In the genomic region with DNA sequence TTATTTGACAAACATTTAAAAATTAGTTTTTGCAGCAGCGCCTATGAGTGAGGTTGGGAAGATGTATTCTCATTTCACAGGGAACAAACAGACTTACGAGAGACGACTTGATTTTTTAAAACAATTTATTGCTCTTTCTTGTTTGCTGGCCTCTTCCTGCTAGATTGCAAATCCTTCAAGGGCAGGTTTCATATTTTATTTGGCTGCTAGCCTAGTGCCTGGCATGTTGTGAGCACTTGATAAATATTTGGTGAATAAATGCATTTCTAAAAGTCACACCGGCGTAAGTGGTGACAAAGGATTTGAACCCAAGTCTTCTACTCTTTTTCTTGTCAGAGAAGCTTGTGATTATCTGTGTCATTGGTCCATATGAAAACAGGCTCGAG, we compare ENCODE assay signal across 8 cellular contexts. TPM values are rescaled to one million over a fixed set of nuclear protein-coding genes. Genes with fewer than 3 reads are reported as not detected.
DNase-seq lines count a peak whose midpoint lies in the region; ATAC-seq, FAIRE-seq and TF ChIP-seq lines count a peak whose summit lies in the region.

No MANE protein-coding gene starts in this region.

- CTCF ChIA-PET in SK-N-SH (lab: Yijun Ruan, JAX) = interaction anchor here (0.9 to 1.0 kb wide), 3 partner anchors 9 to 367 kb away, joined by 3 to 8 read pairs (median 4); partner anchors contain the start of gene NOB1

- no peaks in the 10 kb centered on the region for H4K20me1 ChIP-seq in SK-N-SH (ENCODE audit: insufficient read depth)

- H3K4me3 ChIP-seq in SK-N-SH (ENCODE audit: low read depth in 2 of 2, low read length in 1 of 2) (peak overlapping the region in 1 of 2 experiments; percentile 99; a peak in 1 of 4 replicates), kidney (ENCODE audit: low read length in 2 of 2) (peak overlapping the region; percentile 83 to 99), stomach (peak overlapping the region in 3 of 4 donors; percentile 82 to 96 (median 92))

- ATAC-seq in SK-N-SH treated with all-trans-retinoic acid at 6 μM for 48 hours (no peak), HG02973 (IDR thresholded peaks at IDR 0.05; ENCODE audit: unreplicated experiment) (no peak)

- intact Hi-C loops in kidney (cut with DNase I) (no loop called here), stomach (cut with DNase I; ENCODE audit: low total_unique reads) (no loop called here)

- H3K4me1 ChIP-seq in SK-N-SH (ENCODE audit: control insufficient read depth in 1 of 2, insufficient read depth in 2 of 2, low read depth in 1 of 2, low read length in 1 of 2) = no peaks in the 10 kb centered on the region; a peak in 1 of 4 replicates
- peaks cover 7 to 11% of the 10 kb centered on the region in 2 donors for H3K4me1 ChIP-seq in kidney (ENCODE audit: control insufficient read depth in 1 of 2, insufficient read depth in 1 of 2, low read depth in 1 of 2, low read length in 2 of 2)
- H3K4me1 ChIP-seq in stomach = peaks cover 16 to 56% (median 38%) of the 10 kb centered on the region in 4 donors

- H3K4me2 ChIP-seq in SK-N-SH = peak overlapping the region; percentile 59

- no peak for TF ChIP-seq POLR2A in stomach (IDR thresholded peaks at IDR 0.05)

- TF ChIP-seq EP300 in SK-N-SH (IDR thresholded peaks at IDR 0.05; ENCODE audit: borderline replicate concordance in 1 of 2, low read depth in 1 of 2, low read length in 1 of 2) (no peak), stomach (IDR thresholded peaks at IDR 0.05) (no peak)

- H3F3A ChIP-seq in SK-N-SH (replicated peaks; ENCODE audit: insufficient read depth) = peaks cover 2% of the 10 kb centered on the region

- H3K36me3 Mint-ChIP-seq in activated naive CD8-positive, alpha-beta T cell treated with anti-CD3 and anti-CD28 coated beads for 36 hours = peaks cover 7% of the 10 kb centered on the region

- TF ChIP-seq RAD21 in SK-N-SH (IDR thresholded peaks at IDR 0.05; ENCODE audit: low read length) = no peak

- 89% methylated on average over 6 of the region's 6 CpGs for WGBS in SK-N-SH (ENCODE audit: low lambda C conversion rate)
- 18 to 35% (median 28%) methylated on average over 6 of the region's 6 CpGs for WGBS in stomach, 5 donors

- no peak for FAIRE-seq in kidney (lab: Jason Lieb, UNC)

- H3K9me3 ChIP-seq in SK-N-SH = no peaks in the 10 kb centered on the region
- H3K9me3 ChIP-seq in kidney (ENCODE audit: control insufficient read depth in 1 of 2, low read length in 2 of 2) = no peaks in the 10 kb centered on the region
- H3K9me3 ChIP-seq in stomach = no peaks in the 10 kb centered on the region

- POLR2A ChIA-PET in SK-N-SH (lab: Yijun Ruan, JAX) = interaction anchor here (1.0 kb wide), 1 partner anchor 9 kb away, joined by 7 read pairs; the partner anchor contains the start of gene NOB1

- no peaks in the 10 kb centered on the region for H3K9me2 ChIP-seq in SK-N-SH

- H3K4me3 Mint-ChIP-seq in activated naive CD8-positive, alpha-beta T cell treated with anti-CD3 and anti-CD28 coated beads for 36 hours = peak overlapping the region; percentile 93

- peak overlapping the region; percentile 76 for H3K27ac Mint-ChIP-seq in activated naive CD8-positive, alpha-beta T cell treated with anti-CD3 and anti-CD28 coated beads for 36 hours

- H3K9ac ChIP-seq in SK-N-SH = peak overlapping the region; percentile 98; the same call in 1 of the 2 replicates
- H3K9ac ChIP-seq in kidney (ENCODE audit: low read length in 2 of 2) = peak overlapping the region; percentile 67 to 98

- peaks cover 3% of the 10 kb centered on the region for H3K27me3 Mint-ChIP-seq in activated naive CD8-positive, alpha-beta T cell treated with anti-CD3 and anti-CD28 coated beads for 36 hours

- H3K27ac ChIP-seq in SK-N-SH (ENCODE audit: low read depth in 2 of 2, low read length in 1 of 2) (no peak overlapping the region), kidney (ENCODE audit: low read depth in 2 of 2, low read length in 2 of 2) (peak overlapping the region in 1 of 2 donors; percentile 59), stomach (peak overlapping the region; percentile 23 to 97 (median 94))

- H3K4me1 Mint-ChIP-seq in activated naive CD8-positive, alpha-beta T cell treated with anti-CD3 and anti-CD28 coated beads for 36 hours = peaks cover 26% of the 10 kb centered on the region

- H2AFZ ChIP-seq in SK-N-SH (ENCODE audit: low read depth) = no peak overlapping the region

- DNase-seq in SK-N-SH (no peak), kidney (no peak), stomach (no peak), NCI-H524 treated with DMSO at 0.1 percent for 48 hours (lab: John Stamatoyannopoulos, UW) (no peak), NCI-H1048 (lab: John Stamatoyannopoulos, UW) (no peak)
- no peak for DNase-seq in activated naive CD8-positive, alpha-beta T cell treated with anti-CD3 and anti-CD28 coated beads for 36 hours

- H3K36me3 ChIP-seq in SK-N-SH (replicated peaks in 1 of 2; ENCODE audit: control insufficient read depth in 1 of 2, insufficient read depth in 2 of 2, low read length in 1 of 2) = no peaks in the 10 kb centered on the region
- H3K36me3 ChIP-seq in kidney (ENCODE audit: control insufficient read depth in 1 of 2, insufficient read depth in 2 of 2, low read length in 2 of 2) = no peaks in the 10 kb centered on the region
- no peaks in the 10 kb centered on the region for H3K36me3 ChIP-seq in stomach

- TF ChIP-seq CTCF in SK-N-SH (IDR thresholded peaks at IDR 0.05) (no peak), kidney (IDR thresholded peaks at IDR 0.05; ENCODE audit: borderline replicate concordance, extremely low read depth, insufficient read depth) (no peak), stomach (IDR thresholded peaks at IDR 0.05) (no peak)

- peaks cover 53% of the 10 kb centered on the region for H3K79me2 ChIP-seq in SK-N-SH (ENCODE audit: insufficient read depth)

- H3K9me3 Mint-ChIP-seq in activated naive CD8-positive, alpha-beta T cell treated with anti-CD3 and anti-CD28 coated beads for 36 hours = no peaks in the 10 kb centered on the region

- H3K27me3 ChIP-seq in SK-N-SH (ENCODE audit: insufficient read depth) (no peaks in the 10 kb centered on the region), stomach (no peaks in the 10 kb centered on the region)

TF ChIP-seq in SK-N-SH, 30 proteins besides CTCF, POLR2A, EP300 and RAD21:
- TF ChIP-seq GATA2 (CRISPR knock-in tag; IDR thresholded peaks at IDR 0.05) (no peak), IRF3 (IDR thresholded peaks at IDR 0.05; ENCODE audit: low read depth, low read length) (no peak), TAF1 (IDR thresholded peaks at IDR 0.05; ENCODE audit: borderline replicate concordance, low read depth, low read length) (no peak), FOXJ3 (CRISPR knock-in tag; IDR thresholded peaks at IDR 0.05) (no peak)

TF ChIP-seq in SK-N-SH treated with all-trans-retinoic acid at 6 μM for 48 hours, 23 proteins besides CTCF, POLR2A, EP300 and RAD21 (continues in another document):
- TF ChIP-seq SNAI2 (CRISPR knock-in tag; IDR thresholded peaks at IDR 0.05) = no peak
- no peak for TF ChIP-seq ZFP3 (CRISPR knock-in tag; IDR thresholded peaks at IDR 0.05)
- no peak for TF ChIP-seq BACH2 (CRISPR knock-in tag; IDR thresholded peaks at IDR 0.05; ENCODE audit: borderline replicate concordance)
- no peak for TF ChIP-seq ESRRG (CRISPR knock-in tag; IDR thresholded peaks at IDR 0.05)
- TF ChIP-seq, protein P1, sequence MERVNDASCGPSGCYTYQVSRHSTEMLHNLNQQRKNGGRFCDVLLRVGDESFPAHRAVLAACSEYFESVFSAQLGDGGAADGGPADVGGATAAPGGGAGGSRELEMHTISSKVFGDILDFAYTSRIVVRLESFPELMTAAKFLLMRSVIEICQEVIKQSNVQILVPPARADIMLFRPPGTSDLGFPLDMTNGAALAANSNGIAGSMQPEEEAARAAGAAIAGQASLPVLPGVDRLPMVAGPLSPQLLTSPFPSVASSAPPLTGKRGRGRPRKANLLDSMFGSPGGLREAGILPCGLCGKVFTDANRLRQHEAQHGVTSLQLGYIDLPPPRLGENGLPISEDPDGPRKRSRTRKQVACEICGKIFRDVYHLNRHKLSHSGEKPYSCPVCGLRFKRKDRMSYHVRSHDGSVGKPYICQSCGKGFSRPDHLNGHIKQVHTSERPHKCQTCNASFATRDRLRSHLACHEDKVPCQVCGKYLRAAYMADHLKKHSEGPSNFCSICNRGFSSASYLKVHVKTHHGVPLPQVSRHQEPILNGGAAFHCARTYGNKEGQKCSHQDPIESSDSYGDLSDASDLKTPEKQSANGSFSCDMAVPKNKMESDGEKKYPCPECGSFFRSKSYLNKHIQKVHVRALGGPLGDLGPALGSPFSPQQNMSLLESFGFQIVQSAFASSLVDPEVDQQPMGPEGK (CRISPR knock-in tag; IDR thresholded peaks at IDR 0.05; ENCODE audit: borderline replicate concordance) = no peak
- no peak for TF ChIP-seq ARNTL (CRISPR knock-in tag; IDR thresholded peaks at IDR 0.05; ENCODE audit: borderline replicate concordance, low read depth)
- TF ChIP-seq TCF4 (CRISPR knock-in tag; IDR thresholded peaks at IDR 0.05; ENCODE audit: borderline replicate concordance) = no peak

RNA-seq across cellular contexts. Expression of gene WWP2, which starts 1.4 kb away (rescaled TPM):
- polyA plus RNA-seq in SK-N-SH (2012; rRNA removed) (9.2 and 13.3 TPM in 2 replicates), kidney (ENCODE audit: insufficient read depth, low read depth, low replicate concordance) (30.0 TPM), stomach (10 to 100 TPM; 16.0 to 28.9 (median 20.5) TPM)
- polyA plus RNA-seq in SK-N-SH (2012; cell fraction: cytosol; rRNA removed) = 7.6 and 9.0 TPM in 2 replicates
- 24.1 and 30.3 TPM in 2 replicates for polyA plus RNA-seq in SK-N-SH (2012; cell fraction: nucleus; rRNA removed)
- 10 to 100 TPM; 32.1 to 35.3 TPM for total RNA-seq in activated naive CD8-positive, alpha-beta T cell treated with anti-CD3 and anti-CD28 coated beads for 36 hours
- total RNA-seq in kidney (128 TPM), stomach (100 to 1,000 TPM in 1 of 5 donors, 10 to 100 TPM in 4; 34.4 to 442 (median 62.5) TPM)

RNA-seq across cellular contexts. Expression of gene NOB1, which starts 8.8 kb away (rescaled TPM):
- polyA plus RNA-seq in SK-N-SH (2012; rRNA removed) = 79.5 and 86.3 TPM in 2 replicates
- polyA plus RNA-seq in SK-N-SH (2012; cell fraction: cytosol; rRNA removed) = 64.8 and 74.8 TPM in 2 replicates
- polyA plus RNA-seq in SK-N-SH (2012; cell fraction: nucleus; rRNA removed) = 48.5 and 55.5 TPM in 2 replicates
- 100 to 1,000 TPM; 152 to 165 TPM for total RNA-seq in activated naive CD8-positive, alpha-beta T cell treated with anti-CD3 and anti-CD28 coated beads for 36 hours
- 50.4 TPM for total RNA-seq in kidney
- 34.9 TPM for polyA plus RNA-seq in kidney (ENCODE audit: insufficient read depth, low read depth, low replicate concordance)
- total RNA-seq in stomach = 10 to 100 TPM in 4 of 5 donors, 1 to 10 TPM in 1; 4.9 to 76.4 (median 52.5) TPM
- polyA plus RNA-seq in stomach = 10 to 100 TPM; 36.3 to 63.1 (median 52.9) TPM

RNA-seq across cellular contexts. Expression of gene NQO1, which starts 37.2 kb away (rescaled TPM):
- 152 and 162 TPM in 2 replicates for polyA plus RNA-seq in SK-N-SH (2012; rRNA removed)
- 124 and 156 TPM in 2 replicates for polyA plus RNA-seq in SK-N-SH (2012; cell fraction: cytosol; rRNA removed)
- polyA plus RNA-seq in SK-N-SH (2012; cell fraction: nucleus; rRNA removed) = 65.3 and 89.9 TPM in 2 replicates
- total RNA-seq in activated naive CD8-positive, alpha-beta T cell treated with anti-CD3 and anti-CD28 coated beads for 36 hours = 10 to 100 TPM in 1 of 2 experiments, 1 to 10 TPM in 1; 9.9 to 11.3 TPM
- 87.5 TPM for total RNA-seq in kidney
- polyA plus RNA-seq in kidney (ENCODE audit: insufficient read depth, low read depth, low replicate concordance) = 414 TPM
- total RNA-seq in stomach = 100 to 1,000 TPM in 3 of 5 donors, 10 to 100 TPM in 2; 58.8 to 460 (median 137) TPM
- polyA plus RNA-seq in stomach = 1,000 to 10,000 TPM in 1 of 3 donors, 100 to 1,000 TPM in 1, 10 to 100 TPM in 1; 97.8 to 1,232 (median 310) TPM

Comparison
In these comparisons a context has a peak if more than half of its experiments do, and no peak if none do; other contexts are left out.
1. H3K27ac ChIP-seq: peak in stomach (5 of 5); none in SK-N-SH (0 of 2).